ENCODE assay signal across 15 cellular contexts in genomic region chr10:114917927-114918672, GRCh38. TPM values are rescaled to one million over a fixed set of nuclear protein-coding genes. Genes with fewer than 3 reads are reported as not detected.
DNase-seq lines count a peak whose midpoint lies in the region; ATAC-seq, FAIRE-seq and TF ChIP-seq lines count a peak whose summit lies in the region.
"Had no signal": no experiment of that assay in that cellular context is flagged by ENCODE, and none has a peak within 500 bp of the region (broad histone marks: within the 10 kb centered on the region; RNA-seq: fewer than 3 reads in every experiment).

No MANE protein-coding gene starts in this region.

- H3K18ac ChIP-seq in H1 (ENCODE audit: extremely low read depth, low read length): no peak overlapping the region

- no peaks in the 10 kb centered on the region; the same call in 1 of the 2 replicates for H3K23me2 ChIP-seq in H1 (ENCODE audit: low read depth, low read length)

- H3K36me3 ChIP-seq in H1 (ENCODE audit: control insufficient read depth in 2 of 4, insufficient read depth in 4 of 4, low read length in 3 of 4) (no peaks in the 10 kb centered on the region), upper lobe of left lung (no peaks in the 10 kb centered on the region)
- H3K36me3 ChIP-seq: ovary, SJSA1 had no signal

- no peak overlapping the region for H2AK5ac ChIP-seq in H1 (ENCODE audit: low read depth, low read length)

- H2BK12ac ChIP-seq in H1 (ENCODE audit: low read depth, low read length): 0 out of 2 replicates have a peak overlapping the region, but pooled peaks have one; percentile 64

- TF ChIP-seq EP300 in H1 (IDR thresholded peaks at IDR 0.05; ENCODE audit: borderline replicate concordance in 1 of 2, low read depth in 2 of 2, low read length in 2 of 2): no peak; a peak in 1 of 3 replicates
- no peak for TF ChIP-seq EP300 in upper lobe of left lung (IDR thresholded peaks at IDR 0.05)

- no peaks in the 10 kb centered on the region for H3K79me1 ChIP-seq in H1 (ENCODE audit: low read depth, low read length)

- peak; percentile 57 for DNase-seq in HK-2 (ENCODE audit: unreplicated experiment)
- DNase-seq in NCI-H748 treated with DMSO at 0.1 percent for 48 hours (lab: John Stamatoyannopoulos, UW): peak; percentile 2
- no peak for DNase-seq in H1 (ENCODE audit: low read depth in 1 of 2, low spot score in 2 of 2)
- DNase-seq in omental fat pad (ENCODE audit: low spot score): no peak
- DNase-seq in upper lobe of left lung: no peak
- no peak for DNase-seq in glutamatergic neuron
- no peak for DNase-seq in NCI-H2196 treated with DMSO at 0.1 percent for 48 hours (lab: John Stamatoyannopoulos, UW; ENCODE audit: unreplicated experiment)
- DNase-seq: anterior cingulate cortex; CD4-positive, alpha-beta memory T cell; effector memory CD4-positive, alpha-beta T cell; ovary; stimulated activated CD4-positive, alpha-beta T cell treated with anti-CD3 and anti-CD28 coated beads, Interleukin-15, amount 100 ng/mL, for 24 hours; trophoblast cell had no signal

- H3K4me3 ChIP-seq in H1 (ENCODE audit: extremely low read depth in 1 of 4, insufficient read depth in 2 of 4, low read depth in 3 of 4, low read length in 4 of 4): peak overlapping the region in 1 of 4 experiments; percentile 23; a peak in 1 of 8 replicates
- H3K4me3 ChIP-seq in upper lobe of left lung: no peak overlapping the region
- H3K4me3 ChIP-seq: ovary, SJSA1 had no signal

- 42% methylated on average over 3 of the region's 3 CpGs; no CpG with 5 or more reads in 1 of the 2 experiments for WGBS in H1 (ENCODE audit: extremely low coverage in 1 of 2, insufficient coverage in 1 of 2, insufficient read length in 1 of 2, insufficient replicate concordance in 2 of 2, low coverage in 1 of 2, low lambda C conversion rate in 2 of 2, missing lambda C conversion rate in 1 of 2), 2 experiments
- WGBS in upper lobe of left lung, 2 donors: 47 to 54% methylated on average over 3 of the region's 3 CpGs

- H3K4me3 Mint-ChIP-seq in glutamatergic neuron (ENCODE audit: unreplicated experiment): no peak overlapping the region
- H3K4me3 Mint-ChIP-seq: CD4-positive, alpha-beta memory T cell had no signal

- H2BK120ac ChIP-seq in H1 (replicated peaks; ENCODE audit: low read depth, low read length): peak overlapping the region; percentile 52

- FAIRE-seq in H1 (lab: Jason Lieb, UNC): no peak

- H4K8ac ChIP-seq in H1 (ENCODE audit: extremely low read depth, insufficient read depth, low read length): no peak overlapping the region

- H3K27ac Mint-ChIP-seq in glutamatergic neuron (ENCODE audit: unreplicated experiment): no peak overlapping the region
- H3K27ac Mint-ChIP-seq: CD4-positive, alpha-beta memory T cell had no signal

- H3K4me1 Mint-ChIP-seq in glutamatergic neuron (ENCODE audit: low read depth, unreplicated experiment): peaks cover 10% of the 10 kb centered on the region
- H3K4me1 Mint-ChIP-seq: CD4-positive, alpha-beta memory T cell had no signal

- H3K9ac ChIP-seq in H1 (replicated peaks in 1 of 4; ENCODE audit: extremely low read depth in 1 of 4, low read depth in 3 of 4, low read length in 3 of 4): no peak overlapping the region

- no peaks in the 10 kb centered on the region for H3K9me3 Mint-ChIP-seq in glutamatergic neuron (ENCODE audit: unreplicated experiment)
- H3K9me3 Mint-ChIP-seq: CD4-positive, alpha-beta memory T cell had no signal

- H4K5ac ChIP-seq in H1 (ENCODE audit: insufficient read length, low read depth, low read length): peak overlapping the region; percentile 18

- H4K20me1 ChIP-seq in H1 (replicated peaks in 1 of 2; ENCODE audit: control insufficient read depth in 1 of 2, insufficient read depth in 2 of 2, low read length in 2 of 2): no peaks in the 10 kb centered on the region

- no peak overlapping the region; the same call in 1 of the 2 replicates for H2BK20ac ChIP-seq in H1 (ENCODE audit: low read length)

- no peaks in the 10 kb centered on the region for H3K27me3 ChIP-seq in H1 (replicated peaks in 1 of 4; ENCODE audit: control insufficient read depth in 3 of 4, extremely low read depth in 1 of 4, insufficient read depth in 3 of 4, low read length in 3 of 4)
- no peaks in the 10 kb centered on the region for H3K27me3 ChIP-seq in upper lobe of left lung
- H3K27me3 ChIP-seq: ovary, SJSA1 had no signal

- POLR2A ChIA-PET in H1 (lab: Charles Lee; ENCODE audit: partially characterized antibody): interaction anchor here (0.6 to 0.8 kb wide), 2 partner anchors 38 to 82 kb away, joined by 3 read pairs; no protein-coding TSS in a partner anchor

- H2BK15ac ChIP-seq in H1 (ENCODE audit: low read length): no peak overlapping the region

- H3K4me2 ChIP-seq in H1 (ENCODE audit: insufficient read depth in 1 of 2, low read depth in 2 of 2, low read length in 2 of 2): peak overlapping the region; percentile 38 to 44; a peak in 2 of 4 replicates

- peaks cover 0 to 12% (median 3%) of the 10 kb centered on the region in 4 experiments; a peak in 3 of 7 replicates for H3K4me1 ChIP-seq in H1 (replicated peaks in 1 of 4; ENCODE audit: control insufficient read depth in 3 of 4, insufficient read depth in 4 of 4, low read length in 3 of 4)
- H3K4me1 ChIP-seq in upper lobe of left lung: no peaks in the 10 kb centered on the region
- H3K4me1 ChIP-seq: SJSA1 had no signal

- H3K27ac ChIP-seq in H1 (ENCODE audit: low read depth, low read length) (no peak overlapping the region), upper lobe of left lung (no peak overlapping the region)
- H3K27ac ChIP-seq: ovary, SJSA1 had no signal

- no peak overlapping the region; the same call in 1 of the 2 replicates for H2AFZ ChIP-seq in H1 (ENCODE audit: low read length)

- ATAC-seq in omental fat pad (ENCODE audit: low FRiP score) (peak; percentile 67), HG03108 (IDR thresholded peaks at IDR 0.05; ENCODE audit: unreplicated experiment) (no peak), upper lobe of left lung (ENCODE audit: low FRiP score in 2 of 2) (no peak)

- H2BK5ac ChIP-seq in H1 (ENCODE audit: low read depth, low read length): no peak overlapping the region; the same call in 1 of the 2 replicates

- H3K79me2 ChIP-seq in H1 (ENCODE audit: control insufficient read depth in 1 of 2, insufficient read depth in 2 of 2, low read length in 2 of 2): no peaks in the 10 kb centered on the region

- H3K36me3 Mint-ChIP-seq in glutamatergic neuron (ENCODE audit: unreplicated experiment): no peaks in the 10 kb centered on the region
- H3K36me3 Mint-ChIP-seq: CD4-positive, alpha-beta memory T cell had no signal

- no peak for TF ChIP-seq RAD21 in H1 (IDR thresholded peaks at IDR 0.05 in 1 of 2, conservative IDR thresholded peaks at IDR 0.05 in 1 of 2; ENCODE audit: low read depth in 2 of 2, low read length in 2 of 2)

- H3K56ac ChIP-seq in H1 (replicated peaks; ENCODE audit: insufficient read length, low read depth, low read length): no peak overlapping the region

- H3K23ac ChIP-seq in H1 (ENCODE audit: insufficient read length): no peak overlapping the region

- no peaks in the 10 kb centered on the region for H3K27me3 Mint-ChIP-seq in glutamatergic neuron (ENCODE audit: unreplicated experiment)

- TF ChIP-seq POLR2A in H1 (IDR thresholded peaks at IDR 0.05; ENCODE audit: control extremely low read depth in 1 of 2, low read depth in 2 of 2, low read length in 2 of 2) (no peak), upper lobe of left lung (IDR thresholded peaks at IDR 0.05) (no peak)

- H3K14ac ChIP-seq in H1 (ENCODE audit: insufficient read length): no peak overlapping the region

- H4K91ac ChIP-seq in H1 (replicated peaks; ENCODE audit: insufficient read length, low read length): peak overlapping the region; percentile 58

- CTCF ChIA-PET in H1 (lab: Charles Lee; ENCODE audit: partially characterized antibody): interaction anchor here (0.9 to 3.3 kb wide), 3 partner anchors 9 to 44 kb away, joined by 3 to 13 read pairs (median 3); no protein-coding TSS in a partner anchor

- no peak for TF ChIP-seq CTCF in H1 (IDR thresholded peaks at IDR 0.05; ENCODE audit: control extremely low read depth in 1 of 3, insufficient read depth in 1 of 3, low read depth in 1 of 3, low read length in 3 of 3)
- no peak for TF ChIP-seq CTCF in omental fat pad (IDR thresholded peaks at IDR 0.05)
- TF ChIP-seq CTCF in upper lobe of left lung (IDR thresholded peaks at IDR 0.05): no peak
- TF ChIP-seq CTCF in glutamatergic neuron (IDR thresholded peaks at IDR 0.05; ENCODE audit: partially characterized antibody, unreplicated experiment): no peak

- H3K9me3 ChIP-seq in H1 (ENCODE audit: insufficient read depth in 2 of 2, low read depth in 1 of 2, low read length in 1 of 2): no peaks in the 10 kb centered on the region
- no peaks in the 10 kb centered on the region for H3K9me3 ChIP-seq in upper lobe of left lung
- H3K9me3 ChIP-seq: ovary, SJSA1 had no signal

- H3K4ac ChIP-seq in H1 (replicated peaks; ENCODE audit: insufficient read length, low read depth, low read length): peak overlapping the region; percentile 16

TF ChIP-seq in H1, 55 proteins besides CTCF, POLR2A, EP300 and RAD21 (continues in another document):
- TF ChIP-seq TAF7 (optimal IDR thresholded peaks at IDR 0.05; ENCODE audit: borderline replicate concordance, low read depth, low read length) (no peak), JUND (IDR thresholded peaks at IDR 0.05; ENCODE audit: low read length) (0 out of 2 replicates have a peak, but pooled peaks have one; percentile 33), SIN3A (conservative IDR thresholded peaks at IDR 0.05 in 1 of 2, IDR thresholded peaks at IDR 0.05 in 1 of 2; ENCODE audit: low read depth in 1 of 2, low read length in 2 of 2) (no peak), FOSL1 (IDR thresholded peaks at IDR 0.05; ENCODE audit: insufficient read depth, low read depth, low read length) (no peak), NANOG (IDR thresholded peaks at IDR 0.05; ENCODE audit: insufficient read depth, low read depth, low read length, poor library complexity, severe bottlenecking) (peak; percentile 21)

RNA-seq across cellular contexts. Expression of gene TRUB1, which starts 19.9 kb away (rescaled TPM):
- total RNA-seq in H1 (2021; fragmentation: NEBNext Ultra II Directional; extraction: Animal tissue kit (Norgen Biotek cat#: 25700)): 21.2 and 22.2 TPM in 2 replicates
- polyA plus RNA-seq in H1 (2011; rRNA removed): 4.0 and 6.3 TPM in 2 replicates
- polyA plus RNA-seq in H1 (2011; cell fraction: cytosol; rRNA removed): 10.3 TPM
- polyA plus RNA-seq in H1 (2011; cell fraction: nucleus; rRNA removed): 4.2 TPM
- 8.1 to 11.9 TPM (median 9.3 TPM) in 4 replicates for polyA plus RNA-seq in H1 (2012, experiment 1 of 2)
- 1.9 TPM for polyA plus RNA-seq in H1 (2012, experiment 2 of 2)
- polyA plus RNA-seq in H1 (2013, experiment 1 of 2): 12.2 TPM
- polyA plus RNA-seq in H1 (2013, experiment 2 of 2): 11.7 TPM
- 6.1 and 8.3 TPM in 2 replicates for polyA minus RNA-seq in H1 (2011; rRNA and poly(A)+ RNA removed)
- polyA minus RNA-seq in H1 (2011; cell fraction: cytosol; rRNA and poly(A)+ RNA removed): 10.9 TPM
- 16.0 TPM for polyA minus RNA-seq in H1 (2011; cell fraction: nucleus; rRNA and poly(A)+ RNA removed)
- total RNA-seq in omental fat pad (10 to 100 TPM; 10.2 to 15.4 (median 12.7) TPM), upper lobe of left lung (10 to 100 TPM; 10.1 to 68.0 (median 15.0) TPM), glutamatergic neuron (ENCODE audit: unreplicated experiment) (32.8 TPM)

Comparison
In these comparisons a context has a peak if more than half of its experiments do, and no peak if none do; other contexts are left out.
1. DNase-seq: peak in HK-2 (single experiment) and NCI-H748 treated with DMSO at 0.1 percent for 48 hours (single experiment); none in H1 (0 of 2), omental fat pad (single experiment), upper lobe of left lung (0 of 2), glutamatergic neuron (single experiment) and NCI-H2196 treated with DMSO at 0.1 percent for 48 hours (single experiment).